In the genomic region with DNA sequence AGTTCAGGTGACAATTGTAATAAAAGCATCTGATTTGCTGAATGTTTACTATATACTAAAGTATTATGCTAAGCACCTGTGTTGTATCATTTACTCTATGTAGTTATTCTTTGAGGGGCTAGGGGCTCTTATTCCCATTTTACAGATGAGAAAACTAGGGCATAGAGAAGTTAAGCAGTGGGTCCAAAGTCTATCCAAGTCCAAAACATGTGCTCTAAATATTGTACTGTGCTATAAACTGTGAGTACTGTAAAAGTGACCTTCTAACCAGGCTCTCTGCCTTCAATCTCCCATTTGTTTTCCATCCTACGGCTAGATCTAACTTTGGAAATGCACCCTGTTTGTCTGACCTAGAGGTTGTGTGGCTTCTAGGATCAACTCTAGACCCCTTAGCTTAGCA, we compare ENCODE assay signal across 14 cellular contexts. TPM values are rescaled to one million over a fixed set of nuclear protein-coding genes. Genes with fewer than 3 reads are reported as not detected.
"Had no signal": no experiment of that assay in that cellular context is flagged by ENCODE, and none has a peak within 500 bp of the region (broad histone marks: within the 10 kb centered on the region; RNA-seq: fewer than 3 reads in every experiment).

No MANE protein-coding gene starts in this region.

- ATAC-seq: activated naive CD8-positive, alpha-beta T cell treated with anti-CD3 and anti-CD28 coated beads, Interleukin-2, amount 50 U/mL, for 24 hours; right cardiac atrium; stimulated activated naive CD8-positive, alpha-beta T cell treated with anti-CD3 and anti-CD28 coated beads, Interleukin-15, Interleukin-2, amounts not matched to agents 100 U/mL and 50 U/mL, for 24 hours had no signal

- DNase-seq: activated CD4-positive, CD25-positive, alpha-beta regulatory T cell treated with anti-CD3 and anti-CD28 coated beads, Interleukin-2, amount 50 U/mL, for 72 hours; activated CD8-positive, alpha-beta memory T cell treated with anti-CD3 and anti-CD28 coated beads for 24 hours; activated CD8-positive, alpha-beta memory T cell treated with anti-CD3 and anti-CD28 coated beads, Interleukin-2, amount 50 U/mL, for 48 hours; activated effector memory CD4-positive, alpha-beta T cell treated with Interleukin-2 at 50 U/mL for 16 hours; activated naive CD4-positive, alpha-beta T cell treated with anti-CD3 and anti-CD28 coated beads, Interleukin-2, amount 10 ng/mL, durations not matched to agents 7 days and 5 days; activated naive CD8-positive, alpha-beta T cell treated with anti-CD3 and anti-CD28 coated beads, Interleukin-2, amount 50 U/mL, for 24 hours; activated T-cell treated with anti-CD3 and anti-CD28 coated beads, Interleukin-2, amount 50 U/mL, for 48 hours; anterior cingulate cortex; central memory CD4-positive, alpha-beta T cell; occipital lobe; right cardiac atrium; stimulated activated naive CD8-positive, alpha-beta T cell treated with anti-CD3 and anti-CD28 coated beads, Interleukin-15, Interleukin-2, amounts not matched to agents 100 U/mL and 50 U/mL, for 24 hours; trophoblast cell had no signal

RNA-seq across cellular contexts. Expression of a gene that starts 53.2 kb away (rescaled TPM):
- polyA plus RNA-seq: keratinocyte had no signal
